Comparison of ENCODE assay signal across 27 cellular contexts in genomic region chr9:123336959-123337358, GRCh38. TPM values are rescaled to one million over a fixed set of nuclear protein-coding genes. Genes with fewer than 3 reads are reported as not detected.
DNase-seq lines count a peak whose midpoint lies in the region; ATAC-seq, FAIRE-seq and TF ChIP-seq lines count a peak whose summit lies in the region.
"Had no signal": no experiment of that assay in that cellular context is flagged by ENCODE, and none has a peak within 500 bp of the region (broad histone marks: within the 10 kb centered on the region; RNA-seq: fewer than 3 reads in every experiment).

No MANE protein-coding gene starts in this region.

- TF ChIP-seq RAD21 in H1 (IDR thresholded peaks at IDR 0.05 in 1 of 2, conservative IDR thresholded peaks at IDR 0.05 in 1 of 2; ENCODE audit: low read depth in 2 of 2, low read length in 2 of 2): no peak

- H2BK12ac ChIP-seq in H1 (ENCODE audit: low read depth, low read length): 0 out of 2 replicates have a peak overlapping the region, but pooled peaks have one; percentile 72

- no peak overlapping the region for H4K91ac ChIP-seq in H1 (replicated peaks; ENCODE audit: insufficient read length, low read length)

- H3K23ac ChIP-seq in H1 (ENCODE audit: insufficient read length): no peak overlapping the region

- peaks cover 82 to 100% (median 98%) of the 10 kb centered on the region in 10 experiments for H3K4me1 ChIP-seq in BLaER1 treated with 17β-estradiol and CSF1 and Interleukin-3, amounts not matched to agents 10 nM and 100 nM
- H3K4me1 ChIP-seq in H1 (replicated peaks in 1 of 4; ENCODE audit: control insufficient read depth in 3 of 4, insufficient read depth in 4 of 4, low read length in 3 of 4) (peaks cover 3 to 14% (median 7%) of the 10 kb centered on the region in 4 experiments), parathyroid adenoma (peaks cover 26% of the 10 kb centered on the region)
- H3K4me1 ChIP-seq: Caco-2 had no signal

- no peak overlapping the region for H3K4me3 Mint-ChIP-seq in nephron progenitor cell

- no peak overlapping the region for H3K27ac Mint-ChIP-seq in nephron progenitor cell

- no peaks in the 10 kb centered on the region for H3K9me3 ChIP-seq in BLaER1 treated with 17β-estradiol and CSF1 and Interleukin-3, amounts not matched to agents 10 nM and 100 nM (replicated peaks in 1 of 11)
- H3K9me3 ChIP-seq in SK-N-MC (ENCODE audit: low read depth, low read length): no peaks in the 10 kb centered on the region
- H3K9me3 ChIP-seq in H1 (ENCODE audit: insufficient read depth in 2 of 2, low read depth in 1 of 2, low read length in 1 of 2): no peaks in the 10 kb centered on the region
- H3K9me3 ChIP-seq in parathyroid adenoma (ENCODE audit: control insufficient read depth, low read length): no peaks in the 10 kb centered on the region
- H3K9me3 ChIP-seq: Caco-2, MG63, SJSA1 had no signal

- TF ChIP-seq CTCF in H1 (IDR thresholded peaks at IDR 0.05; ENCODE audit: control extremely low read depth in 1 of 3, insufficient read depth in 1 of 3, low read depth in 1 of 3, low read length in 3 of 3) (no peak), parathyroid adenoma (IDR thresholded peaks at IDR 0.05) (no peak), nephron progenitor cell (IDR thresholded peaks at IDR 0.05) (no peak)

- TF ChIP-seq EP300 in H1 (IDR thresholded peaks at IDR 0.05; ENCODE audit: borderline replicate concordance in 1 of 2, low read depth in 2 of 2, low read length in 2 of 2): no peak

- POLR2A ChIA-PET in H1 (lab: Charles Lee; ENCODE audit: partially characterized antibody): interaction anchor here (1.7 kb wide), 1 partner anchor 10 kb away, joined by 4 read pairs; no protein-coding TSS in a partner anchor

- no peaks in the 10 kb centered on the region for H3K27me3 Mint-ChIP-seq in nephron progenitor cell (ENCODE audit: low read depth, poor library complexity)

- peak overlapping the region; percentile 25; the same call in 1 of the 2 replicates for H3K18ac ChIP-seq in H1 (ENCODE audit: extremely low read depth, low read length)

- H3K23me2 ChIP-seq in H1 (ENCODE audit: low read depth, low read length): no peaks in the 10 kb centered on the region

- no peak overlapping the region for H3K4ac ChIP-seq in H1 (replicated peaks; ENCODE audit: insufficient read length, low read depth, low read length)

- H2BK15ac ChIP-seq in H1 (ENCODE audit: low read length): no peak overlapping the region

- H2AK5ac ChIP-seq in H1 (ENCODE audit: low read depth, low read length): no peak overlapping the region

- no peak overlapping the region for H3K4me3 ChIP-seq in BLaER1 treated with 17β-estradiol and CSF1 and Interleukin-3, amounts not matched to agents 10 nM and 100 nM
- H3K4me3 ChIP-seq in SK-N-MC (no peak overlapping the region), H1 (ENCODE audit: extremely low read depth in 1 of 4, insufficient read depth in 2 of 4, low read depth in 3 of 4, low read length in 4 of 4) (no peak overlapping the region), parathyroid adenoma (ENCODE audit: low read depth, low read length) (no peak overlapping the region)
- H3K4me3 ChIP-seq: MG63, SJSA1 had no signal

- H3K27ac ChIP-seq in BLaER1 treated with 17β-estradiol and CSF1 and Interleukin-3, amounts not matched to agents 10 nM and 100 nM: peak overlapping the region in 8 of 11 experiments; percentile 3 to 99 (median 96); a peak in 15 of 22 replicates
- H3K27ac ChIP-seq in SK-N-MC (peak overlapping the region; percentile 99), H1 (ENCODE audit: low read depth, low read length) (no peak overlapping the region), parathyroid adenoma (peak overlapping the region; percentile 98)
- H3K27ac ChIP-seq: SJSA1 had no signal

- H3K36me3 ChIP-seq in BLaER1 treated with 17β-estradiol and CSF1 and Interleukin-3, amounts not matched to agents 10 nM and 100 nM: no peaks in the 10 kb centered on the region
- H3K36me3 ChIP-seq in SK-N-MC (ENCODE audit: insufficient read depth, low read length): no peaks in the 10 kb centered on the region
- no peaks in the 10 kb centered on the region for H3K36me3 ChIP-seq in H1 (ENCODE audit: control insufficient read depth in 2 of 4, insufficient read depth in 4 of 4, low read length in 3 of 4)
- H3K36me3 ChIP-seq in parathyroid adenoma (ENCODE audit: control insufficient read depth, insufficient read depth, low read length): no peaks in the 10 kb centered on the region
- H3K36me3 ChIP-seq: MG63, SJSA1 had no signal

- H3K79me2 ChIP-seq in H1 (ENCODE audit: control insufficient read depth in 1 of 2, insufficient read depth in 2 of 2, low read length in 2 of 2): no peaks in the 10 kb centered on the region
- no peaks in the 10 kb centered on the region for H3K79me2 ChIP-seq in parathyroid adenoma

- H2BK120ac ChIP-seq in H1 (replicated peaks; ENCODE audit: low read depth, low read length): no peak overlapping the region

- CTCF ChIA-PET in H1 (lab: Charles Lee; ENCODE audit: partially characterized antibody): interaction anchor here (0.8 to 3.1 kb wide), 5 partner anchors 10 to 189 kb away, joined by 3 to 15 read pairs (median 4); no protein-coding TSS in a partner anchor

- DNase-seq in SK-N-MC (ENCODE audit: low read depth, low spot score) (no peak), H1 (ENCODE audit: low read depth in 1 of 2, low spot score in 2 of 2) (no peak), NCI-H446 (lab: John Stamatoyannopoulos, UW) (no peak), nephron progenitor cell (no peak), NCI-H1417 (lab: John Stamatoyannopoulos, UW) (no peak)
- DNase-seq: AML-193; Caco-2; DMS 273 treated with DMSO at 0.1 percent for 48 hours; DND-41; H7; MG63; NCI-H1048; NCI-H1436 treated with DMSO at 0.1 percent for 48 hours; NCI-H1930; NCI-H510A; NK-92 treated with Interleukin-12 subunit alpha and Interleukin-12 subunit beta, amount 100 ng/mL, for 24 hours; OCI-M1; SW 1271 had no signal

- H3K14ac ChIP-seq in H1 (ENCODE audit: insufficient read length): no peak overlapping the region

- no peaks in the 10 kb centered on the region for H3K79me1 ChIP-seq in H1 (ENCODE audit: low read depth, low read length)

- H2AFZ ChIP-seq in H1 (ENCODE audit: low read length) (no peak overlapping the region), parathyroid adenoma (no peak overlapping the region)

- H4K8ac ChIP-seq in H1 (ENCODE audit: extremely low read depth, insufficient read depth, low read length): no peak overlapping the region; the same call in 1 of the 2 replicates

- no peak overlapping the region; the same call in 1 of the 2 replicates for H2BK5ac ChIP-seq in H1 (ENCODE audit: low read depth, low read length)

- no peak overlapping the region for H4K5ac ChIP-seq in H1 (ENCODE audit: insufficient read length, low read depth, low read length)

- H4K20me1 ChIP-seq in BLaER1 treated with 17β-estradiol and CSF1 and Interleukin-3, amounts not matched to agents 10 nM and 100 nM: no peaks in the 10 kb centered on the region
- H4K20me1 ChIP-seq in H1 (replicated peaks in 1 of 2; ENCODE audit: control insufficient read depth in 1 of 2, insufficient read depth in 2 of 2, low read length in 2 of 2): no peaks in the 10 kb centered on the region

- FAIRE-seq in H1 (lab: Jason Lieb, UNC): no peak
- FAIRE-seq: G401.6, GM18507, RCC 7860 had no signal

- no peak overlapping the region for H2BK20ac ChIP-seq in H1 (ENCODE audit: low read length)

- peak overlapping the region in 5 of 11 experiments; percentile 79 to 92 (median 89); a peak in 7 of 22 replicates for H3K9ac ChIP-seq in BLaER1 treated with 17β-estradiol and CSF1 and Interleukin-3, amounts not matched to agents 10 nM and 100 nM
- no peak overlapping the region for H3K9ac ChIP-seq in SK-N-MC (ENCODE audit: insufficient read length)
- no peak overlapping the region for H3K9ac ChIP-seq in H1 (replicated peaks in 1 of 4; ENCODE audit: extremely low read depth in 1 of 4, low read depth in 3 of 4, low read length in 3 of 4)
- no peak overlapping the region for H3K9ac ChIP-seq in parathyroid adenoma

- no peak overlapping the region for H3K56ac ChIP-seq in H1 (replicated peaks; ENCODE audit: insufficient read length, low read depth, low read length)

- H3K27me3 ChIP-seq in BLaER1 treated with 17β-estradiol and CSF1 and Interleukin-3, amounts not matched to agents 10 nM and 100 nM: no peaks in the 10 kb centered on the region
- H3K27me3 ChIP-seq in H1 (replicated peaks in 1 of 4; ENCODE audit: control insufficient read depth in 3 of 4, extremely low read depth in 1 of 4, insufficient read depth in 3 of 4, low read length in 3 of 4) (no peaks in the 10 kb centered on the region), parathyroid adenoma (ENCODE audit: control insufficient read depth, insufficient read depth, low read length) (no peaks in the 10 kb centered on the region)
- H3K27me3 ChIP-seq: MG63, SJSA1 had no signal

- H3K36me3 Mint-ChIP-seq in nephron progenitor cell (ENCODE audit: low read depth): no peaks in the 10 kb centered on the region

- H3K4me1 Mint-ChIP-seq in nephron progenitor cell: peaks cover 67% of the 10 kb centered on the region

- no peak for TF ChIP-seq POLR2A in H1 (IDR thresholded peaks at IDR 0.05; ENCODE audit: control extremely low read depth in 1 of 2, low read depth in 2 of 2, low read length in 2 of 2)

- H3K9me3 Mint-ChIP-seq in nephron progenitor cell: no peaks in the 10 kb centered on the region

- ATAC-seq in GM21717 (IDR thresholded peaks at IDR 0.05; ENCODE audit: unreplicated experiment): no peak

- peak overlapping the region in 10 of 11 experiments; percentile 69 to 95 (median 91); a peak in 18 of 22 replicates for H3K4me2 ChIP-seq in BLaER1 treated with 17β-estradiol and CSF1 and Interleukin-3, amounts not matched to agents 10 nM and 100 nM
- no peak overlapping the region for H3K4me2 ChIP-seq in H1 (ENCODE audit: insufficient read depth in 1 of 2, low read depth in 2 of 2, low read length in 2 of 2)
- H3K4me2 ChIP-seq in parathyroid adenoma (ENCODE audit: low read length): no peak overlapping the region

TF ChIP-seq in H1, 55 proteins besides CTCF, POLR2A, EP300 and RAD21 (continues in another document):
- TF ChIP-seq POU5F1 (IDR thresholded peaks at IDR 0.05; ENCODE audit: low read depth, low read length) (no peak), MAX (IDR thresholded peaks at IDR 0.05) (no peak), TAF7 (optimal IDR thresholded peaks at IDR 0.05; ENCODE audit: borderline replicate concordance, low read depth, low read length) (no peak), RBBP5 (IDR thresholded peaks at IDR 0.05; ENCODE audit: borderline replicate concordance, low read depth, low read length) (no peak)

RNA-seq across cellular contexts. Expression of gene CRB2, which starts 19.0 kb away (rescaled TPM):
- 8.4 and 10.3 TPM in 2 replicates for total RNA-seq in H1 (2021; fragmentation: NEBNext Ultra II Directional; extraction: Animal tissue kit (Norgen Biotek cat#: 25700))
- polyA plus RNA-seq in H1 (2011; rRNA removed): 4.0 and 6.9 TPM in 2 replicates
- polyA plus RNA-seq in H1 (2011; cell fraction: cytosol; rRNA removed): 4.8 TPM
- polyA plus RNA-seq in H1 (2011; cell fraction: nucleus; rRNA removed): 21.4 TPM
- 5.1 to 11.2 TPM (median 9.5 TPM) in 4 replicates for polyA plus RNA-seq in H1 (2012, experiment 1 of 2)
- 6.3 TPM for polyA plus RNA-seq in H1 (2012, experiment 2 of 2)
- 3.3 TPM for polyA plus RNA-seq in H1 (2013, experiment 1 of 2)
- polyA plus RNA-seq in H1 (2013, experiment 2 of 2): 3.0 TPM
- 8.8 and 10.1 TPM in 2 replicates for polyA minus RNA-seq in H1 (2011; rRNA and poly(A)+ RNA removed)
- 17.2 TPM for polyA minus RNA-seq in H1 (2011; cell fraction: cytosol; rRNA and poly(A)+ RNA removed)
- polyA minus RNA-seq in H1 (2011; cell fraction: nucleus; rRNA and poly(A)+ RNA removed): 19.0 TPM
- total RNA-seq: LHCN-M2, SJSA1 had no signal
- polyA plus RNA-seq: AG04450 had no signal

Comparison
In these comparisons a context has a peak if more than half of its experiments do, and no peak if none do; other contexts are left out.
1. H3K4me2 ChIP-seq: peak in BLaER1 treated with 17β-estradiol and CSF1 and Interleukin-3, amounts not matched to agents 10 nM and 100 nM (10 of 11); none in H1 (0 of 2) and parathyroid adenoma (single experiment).